Comparison of ENCODE assay signal across 11 cellular contexts in the genomic region with DNA sequence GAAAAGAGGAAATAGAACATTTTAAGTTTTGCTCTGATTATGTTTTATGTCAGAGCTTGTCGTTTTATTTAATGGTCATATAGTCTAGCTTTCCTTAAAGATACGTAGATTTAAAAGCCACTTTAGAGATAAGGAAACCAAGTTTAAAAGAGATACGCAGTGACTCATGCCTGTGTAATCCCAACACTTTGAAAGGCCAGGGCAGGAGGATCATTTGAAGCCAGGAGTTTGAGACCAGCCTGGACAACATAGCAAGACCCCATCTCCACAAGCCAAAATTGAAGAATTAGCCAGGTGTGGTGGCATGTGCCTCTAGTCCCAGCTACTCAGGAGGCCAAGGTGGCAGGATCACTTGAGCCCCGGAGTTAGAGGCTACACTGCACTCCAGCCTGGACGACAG. TPM values are rescaled to one million over a fixed set of nuclear protein-coding genes. Genes with fewer than 3 reads are reported as not detected.
DNase-seq lines count a peak whose midpoint lies in the region; ATAC-seq, FAIRE-seq and TF ChIP-seq lines count a peak whose summit lies in the region.
"Had no signal": no experiment of that assay in that cellular context is flagged by ENCODE, and none has a peak within 500 bp of the region (broad histone marks: within the 10 kb centered on the region; RNA-seq: fewer than 3 reads in every experiment).

No MANE protein-coding gene starts in this region.

- TF ChIP-seq CTCF in GM12878 (IDR thresholded peaks at IDR 0.05 in 2 of 3, conservative IDR thresholded peaks at IDR 0.05 in 1 of 3; ENCODE audit: control insufficient read depth in 2 of 3, extremely low read depth in 1 of 3, insufficient read depth in 1 of 3, low read depth in 3 of 3, low read length in 3 of 3) (no peak), keratinocyte (optimal IDR thresholded peaks at IDR 0.05 in 1 of 3, IDR thresholded peaks at IDR 0.05 in 1 of 3, conservative IDR thresholded peaks at IDR 0.05 in 1 of 3; ENCODE audit: extremely low read depth in 1 of 3, insufficient read depth in 2 of 3, low read length in 3 of 3) (no peak), stomach (IDR thresholded peaks at IDR 0.05) (no peak)

- no peak overlapping the region for H3K4me2 ChIP-seq in GM23248 (ENCODE audit: unreplicated experiment)
- peak overlapping the region; percentile 81; the same call in 1 of the 2 replicates for H3K4me2 ChIP-seq in GM12878 (ENCODE audit: control insufficient read depth, insufficient read depth)
- no peak overlapping the region for H3K4me2 ChIP-seq in keratinocyte (ENCODE audit: control insufficient read depth, extremely low read depth, insufficient read depth, low read depth, low read length)

- TF ChIP-seq RAD21 in GM12878 (IDR thresholded peaks at IDR 0.05; ENCODE audit: insufficient read depth, low read depth, low read length) = no peak

- TF ChIP-seq POLR2A in GM12878 (IDR thresholded peaks at IDR 0.05; ENCODE audit: low read depth, low read length) = no peak
- no peak for TF ChIP-seq POLR2A in stomach (IDR thresholded peaks at IDR 0.05)

- no peaks in the 10 kb centered on the region for H3K79me2 ChIP-seq in ACC112 (ENCODE audit: control insufficient read depth, insufficient read depth, low read length, unreplicated experiment)
- peaks cover 17% of the 10 kb centered on the region for H3K79me2 ChIP-seq in GM23248 (ENCODE audit: insufficient read depth)
- no peaks in the 10 kb centered on the region for H3K79me2 ChIP-seq in GM12878 (ENCODE audit: control insufficient read depth, insufficient read depth, low read length)
- no peaks in the 10 kb centered on the region for H3K79me2 ChIP-seq in keratinocyte (ENCODE audit: control insufficient read depth, insufficient read depth, low read length)

- dilution Hi-C loops in keratinocyte (cut with MboI; ENCODE audit: extremely low pct_ligation_motif_present, low sequenced_read_pairs) = no loop called here

- intact Hi-C loops in GM12878 (cut with micrococcal nuclease; ENCODE audit: unreplicated experiment) = no loop called here
- intact Hi-C loops in stomach (cut with DNase I; ENCODE audit: low total_unique reads) = no loop called here

- 60 to 65% methylated on average over 5 of the region's 5 CpGs for WGBS in GM23248 (ENCODE audit: low coverage in 1 of 2, low lambda C conversion rate in 2 of 2, missing lambda C conversion rate in 2 of 2), 2 experiments
- 24% methylated on average over 5 of the region's 5 CpGs for WGBS in GM12878 (ENCODE audit: insufficient coverage, insufficient replicate concordance, low lambda C conversion rate, missing lambda C conversion rate)
- WGBS in stomach, 5 donors = 48 to 58% (median 52%) methylated on average over 5 of the region's 5 CpGs

- H3K27ac ChIP-seq in ACC112 (ENCODE audit: low read depth, low read length) (peak overlapping the region; percentile 96), GM23248 (peak overlapping the region; percentile 97), GM12878 (ENCODE audit: control insufficient read depth, insufficient read depth) (peak overlapping the region; percentile 82), keratinocyte (ENCODE audit: control insufficient read depth, insufficient read depth, low read length) (peak overlapping the region; percentile 98), stomach (peak overlapping the region in 2 of 5 donors; percentile 68 to 71)

- H3K27me3 ChIP-seq in ACC112 (ENCODE audit: insufficient read depth, low read length) = no peaks in the 10 kb centered on the region
- H3K27me3 ChIP-seq in GM23248 (replicated peaks; ENCODE audit: insufficient read depth) = no peaks in the 10 kb centered on the region
- no peaks in the 10 kb centered on the region for H3K27me3 ChIP-seq in GM12878 (replicated peaks in 1 of 2; ENCODE audit: control insufficient read depth in 2 of 2, insufficient read depth in 2 of 2, low read length in 1 of 2)
- H3K27me3 ChIP-seq in keratinocyte (ENCODE audit: control insufficient read depth, extremely low read depth, insufficient read depth, low read length) = no peaks in the 10 kb centered on the region
- H3K27me3 ChIP-seq in stomach = no peaks in the 10 kb centered on the region
- H3K27me3 ChIP-seq: tibial nerve had no signal

- H3K36me3 ChIP-seq in ACC112 (ENCODE audit: insufficient read depth, low read length) = peaks cover 15% of the 10 kb centered on the region
- H3K36me3 ChIP-seq in GM23248 (ENCODE audit: low read depth) = peaks cover 13% of the 10 kb centered on the region
- peaks cover 0 to 5% of the 10 kb centered on the region in 2 experiments; a peak in 1 of 4 replicates for H3K36me3 ChIP-seq in GM12878 (ENCODE audit: control insufficient read depth in 2 of 2, insufficient read depth in 2 of 2, low read length in 1 of 2)
- H3K36me3 ChIP-seq in keratinocyte (ENCODE audit: control insufficient read depth in 2 of 2, extremely low read depth in 1 of 2, insufficient read depth in 2 of 2, low read length in 2 of 2) = peaks cover 2 to 10% of the 10 kb centered on the region in 2 experiments
- peaks cover 0 to 19% (median 15%) of the 10 kb centered on the region in 4 donors for H3K36me3 ChIP-seq in stomach

- BruUV-seq in GM12878 (replicated peaks; lab: Mats Ljungman, UMichigan) = no TSS peak

- DNase-seq in GM23248 (no peak), GM12878 (ENCODE audit: low read depth, low spot score) (no peak), keratinocyte (ENCODE audit: low read depth, low spot score) (no peak), stomach (no peak), COR-L47 (lab: John Stamatoyannopoulos, UW) (no peak), T-helper 9 cell (no peak)
- DNase-seq: NCI-H526 treated with DMSO at 0.1 percent for 48 hours; stimulated activated CD4-positive, alpha-beta T cell treated with anti-CD3 and anti-CD28 coated beads, Interleukin-4, amount 100 ng/mL, for 4 hours had no signal

- ATAC-seq in GM12878 = no peak
- ATAC-seq in HG02852 (IDR thresholded peaks at IDR 0.05; ENCODE audit: unreplicated experiment) = no peak

- in situ Hi-C loops in GM23248 (cut with MboI) = no loop called here
- in situ Hi-C loops in GM12878 (cut with MboI) = no loop called here

- H3K9me1 ChIP-seq in keratinocyte (ENCODE audit: control insufficient read depth, extremely low read depth, insufficient read depth, low read length) = no peaks in the 10 kb centered on the region

- TF ChIP-seq EP300 in GM12878 (IDR thresholded peaks at IDR 0.05; ENCODE audit: borderline replicate concordance in 1 of 2, control insufficient read depth in 1 of 2, low read depth in 2 of 2, low read length in 2 of 2) = no peak
- TF ChIP-seq EP300 in stomach (IDR thresholded peaks at IDR 0.05) = no peak

- SMC1A ChIA-PET in GM12878 (lab: Charles Lee; ENCODE audit: uncharacterized antibody, unreplicated experiment) = interaction anchor here (1.4 to 7.0 kb wide), 12 partner anchors 10 to 120 kb away, joined by 3 to 98 read pairs (median 9); a partner anchor contains a TSS

- peaks cover 67% of the 10 kb centered on the region for H3F3A ChIP-seq in GM23248 (ENCODE audit: insufficient read depth)

- no peaks in the 10 kb centered on the region for H3K9me2 ChIP-seq in GM23248 (ENCODE audit: insufficient read depth)

- no peaks in the 10 kb centered on the region for H4K20me1 ChIP-seq in GM23248 (ENCODE audit: insufficient read depth)
- no peaks in the 10 kb centered on the region for H4K20me1 ChIP-seq in GM12878 (ENCODE audit: control insufficient read depth, insufficient read depth)
- H4K20me1 ChIP-seq in keratinocyte (ENCODE audit: control insufficient read depth, extremely low read depth, insufficient read depth, low read length) = no peaks in the 10 kb centered on the region

- no peak overlapping the region for H3K4me3 ChIP-seq in ACC112 (ENCODE audit: low read depth, low read length)
- H3K4me3 ChIP-seq in GM23248 = no peak overlapping the region
- H3K4me3 ChIP-seq in GM12878 = no peak overlapping the region
- H3K4me3 ChIP-seq in keratinocyte (ENCODE audit: control insufficient read depth in 2 of 3, extremely low read depth in 1 of 3, insufficient read depth in 2 of 3, low read depth in 1 of 3, low read length in 3 of 3) = no peak overlapping the region
- H3K4me3 ChIP-seq in stomach = no peak overlapping the region
- H3K4me3 ChIP-seq: tibial nerve had no signal

- H3K9me3 ChIP-seq in GM23248 (ENCODE audit: low read depth) = no peaks in the 10 kb centered on the region
- H3K9me3 ChIP-seq in GM12878 (replicated peaks; ENCODE audit: control insufficient read depth, insufficient read depth, low read length) = no peaks in the 10 kb centered on the region
- H3K9me3 ChIP-seq in keratinocyte (ENCODE audit: control insufficient read depth, low read depth, low read length) = no peaks in the 10 kb centered on the region
- H3K9me3 ChIP-seq in stomach = no peaks in the 10 kb centered on the region
- H3K9me3 ChIP-seq: tibial nerve had no signal

- POLR2A ChIA-PET in GM12878 (lab: Charles Lee) = interaction anchor here (1.4 to 3.6 kb wide), 6 partner anchors 9 to 32 kb away, joined by 3 to 48 read pairs (median 9); a partner anchor contains a TSS

- RAD21 ChIA-PET in GM12878 (lab: Charles Lee; ENCODE audit: unreplicated experiment) = interaction anchor here (0.5 to 3.8 kb wide), 10 partner anchors 14 to 150 kb away, joined by 3 to 49 read pairs (median 10); a partner anchor contains a TSS

- H2AFZ ChIP-seq in ACC112 (ENCODE audit: low read length, unreplicated experiment) = no peak overlapping the region
- no peak overlapping the region for H2AFZ ChIP-seq in GM23248
- H2AFZ ChIP-seq in GM12878 (ENCODE audit: control insufficient read depth, low read depth, low read length) = no peak overlapping the region
- no peak overlapping the region for H2AFZ ChIP-seq in keratinocyte (ENCODE audit: control insufficient read depth, low read length)

- FAIRE-seq in GM12878 (lab: Jason Lieb, UNC) = no peak
- FAIRE-seq in keratinocyte (lab: Jason Lieb, UNC) = no peak

- CTCF ChIA-PET in GM12878 (lab: Yijun Ruan, JAX) = interaction anchor here (1.3 to 3.8 kb wide), 7 partner anchors 9 to 90 kb away, joined by 3 to 30 read pairs (median 9); a partner anchor contains a TSS

- peak overlapping the region; percentile 83 for H3K9ac ChIP-seq in GM23248
- H3K9ac ChIP-seq in GM12878 (ENCODE audit: control insufficient read depth, insufficient read depth, low read length) = no peak overlapping the region; the same call in 1 of the 2 replicates
- peak overlapping the region; percentile 84 for H3K9ac ChIP-seq in keratinocyte (ENCODE audit: control insufficient read depth, extremely low read depth, insufficient read depth, low read length)

- H3K4me1 ChIP-seq in ACC112 (ENCODE audit: control insufficient read depth, insufficient read depth, low read length, unreplicated experiment) (peaks cover 54% of the 10 kb centered on the region), GM23248 (ENCODE audit: insufficient read depth) (peaks cover 38% of the 10 kb centered on the region), GM12878 (ENCODE audit: control insufficient read depth, insufficient read depth, low read length) (peaks cover 47% of the 10 kb centered on the region), keratinocyte (ENCODE audit: control insufficient read depth, extremely low read depth, insufficient read depth, low read length) (peaks cover 52% of the 10 kb centered on the region), stomach (peaks cover 4 to 37% (median 22%) of the 10 kb centered on the region in 4 donors)

RNA-seq across cellular contexts. Expression of a gene that starts 19.6 kb away (rescaled TPM):
- total RNA-seq in GM23248 (2014; rRNA removed; shearing (Covaris generic)) = 79.4 and 92.6 TPM in 2 replicates
- polyA plus RNA-seq in GM23248 (2016; fragmentation: Nextera tagmentation; extraction: Ambion mirVana) (89.0 and 92.5 TPM in 2 replicates), GM12878 (2011; rRNA removed) (52.8 and 80.1 TPM in 2 replicates), GM12878 (2014; fragmentation: Illumina TruSeq; extraction: Trizol) (68.5 and 90.1 TPM in 2 replicates), GM12878 (2014; fragmentation: Nextera tagmentation; extraction: Ambion mirVana) (10 to 100 TPM; 55.7 to 66.0 TPM), GM12878 (2014; rRNA removed) (54.2 and 58.1 TPM in 2 replicates), GM12878 (2016; fragmentation: Nextera tagmentation; extraction: Ambion mirVana) (100 to 1,000 TPM; 107 to 117 TPM), keratinocyte (48.5 to 114 TPM (median 53.0 TPM) in 3 replicates), stomach (10 to 100 TPM; 22.9 to 50.9 (median 27.2) TPM)
- total RNA-seq in GM12878 (2013; cell fraction: nucleolus; rRNA removed) = 94.4 and 113 TPM in 2 replicates
- total RNA-seq in GM12878 (2014; rRNA removed) (37.7 and 44.6 TPM in 2 replicates), GM12878 (2014; rRNA removed; fragmentation: Illumina TruSeq; extraction: Trizol) (48.9 and 50.4 TPM in 2 replicates), GM12878 (2021) (101 and 105 TPM in 2 replicates), stomach (10 to 100 TPM in 4 of 5 donors, 1 to 10 TPM in 1; 7.0 to 53.1 (median 29.9) TPM)
- polyA plus RNA-seq in GM12878 (2011; ENCODE audit: low read depth) = 25.2 TPM
- 231 and 264 TPM in 2 replicates for polyA plus RNA-seq in GM12878 (2011; cell fraction: cytosol; rRNA removed)
- 91.5 and 98.1 TPM in 2 replicates for polyA plus RNA-seq in GM12878 (2011; cell fraction: nucleus; rRNA removed)
- polyA plus RNA-seq in GM12878 (2012) = 53.2 and 62.6 TPM in 2 replicates
- 146 and 276 TPM in 2 replicates for polyA minus RNA-seq in GM12878 (2011; rRNA and poly(A)+ RNA removed)
- 154 and 162 TPM in 2 replicates for polyA minus RNA-seq in GM12878 (2011; cell fraction: cytosol; rRNA and poly(A)+ RNA removed)
- polyA minus RNA-seq in GM12878 (2011; cell fraction: nucleus; rRNA and poly(A)+ RNA removed) = 19.2 and 36.5 TPM in 2 replicates
- 11.3 TPM for polyA plus RNA-seq in keratinocyte (2011; ENCODE audit: low read depth)
- polyA plus RNA-seq in keratinocyte (2011; cell fraction: cytosol; rRNA removed) = 81.8 and 103 TPM in 2 replicates
- 84.0 and 134 TPM in 2 replicates for polyA plus RNA-seq in keratinocyte (2011; cell fraction: nucleus; rRNA removed)
- polyA plus RNA-seq in keratinocyte (2012; ENCODE audit: low replicate concordance) = 43.0 and 57.7 TPM in 2 replicates
- 170 to 503 TPM (median 289 TPM) in 3 replicates for polyA minus RNA-seq in keratinocyte
- polyA minus RNA-seq in keratinocyte (2011; cell fraction: cytosol; rRNA and poly(A)+ RNA removed) = 245 TPM
- polyA minus RNA-seq in keratinocyte (2011; cell fraction: nucleus; rRNA and poly(A)+ RNA removed) = 43.7 and 61.0 TPM in 2 replicates

RNA-seq across cellular contexts. Expression of a gene that starts 44.0 kb away (rescaled TPM):
- total RNA-seq in GM23248 (2014; rRNA removed; shearing (Covaris generic)) = 15.7 TPM in 2 replicates
- polyA plus RNA-seq in GM23248 (2016; fragmentation: Nextera tagmentation; extraction: Ambion mirVana) (7.4 and 7.7 TPM in 2 replicates), GM12878 (2011; rRNA removed) (25.1 and 35.7 TPM in 2 replicates), GM12878 (2014; fragmentation: Illumina TruSeq; extraction: Trizol) (23.7 and 30.9 TPM in 2 replicates), GM12878 (2014; fragmentation: Nextera tagmentation; extraction: Ambion mirVana) (1 to 10 TPM; 5.7 to 7.6 TPM), GM12878 (2014; rRNA removed) (13.2 and 14.7 TPM in 2 replicates), GM12878 (2016; fragmentation: Nextera tagmentation; extraction: Ambion mirVana) (10 to 100 TPM; 18.4 to 21.0 TPM), keratinocyte (6.9 to 14.1 TPM (median 10.7 TPM) in 3 replicates), stomach (1 to 10 TPM; 4.1 to 8.4 (median 7.1) TPM)
- 39.6 and 43.0 TPM in 2 replicates for total RNA-seq in GM12878 (2013; cell fraction: nucleolus; rRNA removed)
- total RNA-seq in GM12878 (2014; rRNA removed) (20.5 and 25.8 TPM in 2 replicates), GM12878 (2014; rRNA removed; fragmentation: Illumina TruSeq; extraction: Trizol) (30.6 and 31.0 TPM in 2 replicates), GM12878 (2021) (27.9 and 31.5 TPM in 2 replicates), stomach (10 to 100 TPM in 4 of 5 donors, 1 to 10 TPM in 1; 4.3 to 29.2 (median 18.1) TPM)
- polyA plus RNA-seq in GM12878 (2011; ENCODE audit: low read depth) = 4.6 TPM
- polyA plus RNA-seq in GM12878 (2011; cell fraction: cytosol; rRNA removed) = 9.1 and 9.8 TPM in 2 replicates
- 8.7 and 10.7 TPM in 2 replicates for polyA plus RNA-seq in GM12878 (2011; cell fraction: nucleus; rRNA removed)
- polyA plus RNA-seq in GM12878 (2012) = 9.8 and 10.4 TPM in 2 replicates
- polyA minus RNA-seq in GM12878 (2011; rRNA and poly(A)+ RNA removed) = 12.7 and 22.1 TPM in 2 replicates
- 7.1 and 7.3 TPM in 2 replicates for polyA minus RNA-seq in GM12878 (2011; cell fraction: cytosol; rRNA and poly(A)+ RNA removed)
- polyA minus RNA-seq in GM12878 (2011; cell fraction: nucleus; rRNA and poly(A)+ RNA removed) = 7.1 and 22.7 TPM in 2 replicates
- 7.1 TPM for polyA plus RNA-seq in keratinocyte (2011; ENCODE audit: low read depth)
- polyA plus RNA-seq in keratinocyte (2011; cell fraction: cytosol; rRNA removed) = 4.4 and 8.4 TPM in 2 replicates
- polyA plus RNA-seq in keratinocyte (2011; cell fraction: nucleus; rRNA removed) = 13.8 and 18.3 TPM in 2 replicates
- polyA plus RNA-seq in keratinocyte (2012; ENCODE audit: low replicate concordance) = 7.2 and 10.6 TPM in 2 replicates
- 4.7 to 15.3 TPM (median 8.5 TPM) in 3 replicates for polyA minus RNA-seq in keratinocyte
- 9.0 TPM for polyA minus RNA-seq in keratinocyte (2011; cell fraction: cytosol; rRNA and poly(A)+ RNA removed)
- polyA minus RNA-seq in keratinocyte (2011; cell fraction: nucleus; rRNA and poly(A)+ RNA removed) = 7.4 and 16.1 TPM in 2 replicates

RNA-seq across cellular contexts. Expression of a gene that starts 44.2 kb away (rescaled TPM):
- total RNA-seq in GM23248 (2014; rRNA removed; shearing (Covaris generic)) = 6.3 and 9.6 TPM in 2 replicates
- polyA plus RNA-seq in GM23248 (2016; fragmentation: Nextera tagmentation; extraction: Ambion mirVana) (6.6 and 7.5 TPM in 2 replicates), GM12878 (2011; rRNA removed) (34.2 and 57.1 TPM in 2 replicates), GM12878 (2014; fragmentation: Illumina TruSeq; extraction: Trizol) (31.8 and 32.9 TPM in 2 replicates), GM12878 (2014; fragmentation: Nextera tagmentation; extraction: Ambion mirVana) (10 to 100 TPM; 11.3 to 14.8 TPM), GM12878 (2014; rRNA removed) (14.8 and 17.8 TPM in 2 replicates), GM12878 (2016; fragmentation: Nextera tagmentation; extraction: Ambion mirVana) (10 to 100 TPM; 46.3 to 50.5 TPM), keratinocyte (4.8 to 13.0 TPM (median 7.4 TPM) in 3 replicates), stomach (1 to 10 TPM in 2 of 3 donors, under 1 TPM in 1; 0.87 to 1.6 (median 1.2) TPM)
- 31.5 and 31.8 TPM in 2 replicates for total RNA-seq in GM12878 (2013; cell fraction: nucleolus; rRNA removed)
- total RNA-seq in GM12878 (2014; rRNA removed) (21.9 and 25.7 TPM in 2 replicates), GM12878 (2014; rRNA removed; fragmentation: Illumina TruSeq; extraction: Trizol) (32.7 and 33.5 TPM in 2 replicates), GM12878 (2021) (37.9 and 38.7 TPM in 2 replicates), stomach (10 to 100 TPM in 1 of 5 donors, 1 to 10 TPM in 1, under 1 TPM in 2, not detected in 1; 0.29 to 15.6 (median 4.4) TPM)
- polyA plus RNA-seq in GM12878 (2011; ENCODE audit: low read depth) = 5.4 TPM
- polyA plus RNA-seq in GM12878 (2011; cell fraction: cytosol; rRNA removed) = 11.1 and 11.2 TPM in 2 replicates
- polyA plus RNA-seq in GM12878 (2011; cell fraction: nucleus; rRNA removed) = 13.5 and 17.7 TPM in 2 replicates
- polyA plus RNA-seq in GM12878 (2012) = 8.7 and 13.4 TPM in 2 replicates
- 35.6 and 56.1 TPM in 2 replicates for polyA minus RNA-seq in GM12878 (2011; rRNA and poly(A)+ RNA removed)
- 12.8 and 16.4 TPM in 2 replicates for polyA minus RNA-seq in GM12878 (2011; cell fraction: cytosol; rRNA and poly(A)+ RNA removed)
- 14.1 and 21.7 TPM in 2 replicates for polyA minus RNA-seq in GM12878 (2011; cell fraction: nucleus; rRNA and poly(A)+ RNA removed)
- polyA plus RNA-seq in keratinocyte (2011; ENCODE audit: low read depth) = 8.1 TPM
- 2.9 and 5.6 TPM in 2 replicates for polyA plus RNA-seq in keratinocyte (2011; cell fraction: cytosol; rRNA removed)
- 4.9 and 6.5 TPM in 2 replicates for polyA plus RNA-seq in keratinocyte (2011; cell fraction: nucleus; rRNA removed)
- 2.1 and 7.5 TPM in 2 replicates for polyA plus RNA-seq in keratinocyte (2012; ENCODE audit: low replicate concordance)
- 3.4 to 18.2 TPM (median 6.3 TPM) in 3 replicates for polyA minus RNA-seq in keratinocyte
- 2.9 TPM for polyA minus RNA-seq in keratinocyte (2011; cell fraction: cytosol; rRNA and poly(A)+ RNA removed)
- polyA minus RNA-seq in keratinocyte (2011; cell fraction: nucleus; rRNA and poly(A)+ RNA removed) = 3.7 and 11.9 TPM in 2 replicates

RNA-seq across cellular contexts. Expression of a gene that starts 58.0 kb away (rescaled TPM):
- 297 and 363 TPM in 2 replicates for total RNA-seq in GM23248 (2014; rRNA removed; shearing (Covaris generic))
- polyA plus RNA-seq in GM23248 (2016; fragmentation: Nextera tagmentation; extraction: Ambion mirVana) = 541 and 553 TPM in 2 replicates
- 17.5 and 21.3 TPM in 2 replicates for total RNA-seq in GM12878 (2013; cell fraction: nucleolus; rRNA removed)
- 23.1 and 25.6 TPM in 2 replicates for total RNA-seq in GM12878 (2014; rRNA removed)
- total RNA-seq in GM12878 (2014; rRNA removed; fragmentation: Illumina TruSeq; extraction: Trizol) = 12.0 and 12.3 TPM in 2 replicates
- total RNA-seq in GM12878 (2021) = 13.6 and 16.1 TPM in 2 replicates
- polyA plus RNA-seq in GM12878 (2011; ENCODE audit: low read depth) = 15.6 TPM
- polyA plus RNA-seq in GM12878 (2011; rRNA removed) = 34.2 and 45.4 TPM in 2 replicates
- 24.5 and 31.9 TPM in 2 replicates for polyA plus RNA-seq in GM12878 (2011; cell fraction: cytosol; rRNA removed)
- polyA plus RNA-seq in GM12878 (2011; cell fraction: nucleus; rRNA removed) = 20.1 and 27.1 TPM in 2 replicates
- polyA plus RNA-seq in GM12878 (2012) = 19.7 and 39.6 TPM in 2 replicates
- polyA plus RNA-seq in GM12878 (2014; fragmentation: Illumina TruSeq; extraction: Trizol) = 7.7 and 8.6 TPM in 2 replicates
- polyA plus RNA-seq in GM12878 (2014; fragmentation: Nextera tagmentation; extraction: Ambion mirVana) = 1 to 10 TPM; 1.5 to 6.4 TPM
- 21.3 and 28.6 TPM in 2 replicates for polyA plus RNA-seq in GM12878 (2014; rRNA removed)
- polyA plus RNA-seq in GM12878 (2016; fragmentation: Nextera tagmentation; extraction: Ambion mirVana) = 10 to 100 TPM; 28.2 to 30.6 TPM
- 9.8 and 14.3 TPM in 2 replicates for polyA minus RNA-seq in GM12878 (2011; rRNA and poly(A)+ RNA removed)
- 4.4 and 8.1 TPM in 2 replicates for polyA minus RNA-seq in GM12878 (2011; cell fraction: cytosol; rRNA and poly(A)+ RNA removed)
- polyA minus RNA-seq in GM12878 (2011; cell fraction: nucleus; rRNA and poly(A)+ RNA removed) = 5.0 and 5.9 TPM in 2 replicates
- 134 to 202 TPM (median 193 TPM) in 3 replicates for polyA plus RNA-seq in keratinocyte
- 67.5 TPM for polyA plus RNA-seq in keratinocyte (2011; ENCODE audit: low read depth)
- 201 and 210 TPM in 2 replicates for polyA plus RNA-seq in keratinocyte (2011; cell fraction: cytosol; rRNA removed)
- 92.3 and 104 TPM in 2 replicates for polyA plus RNA-seq in keratinocyte (2011; cell fraction: nucleus; rRNA removed)
- 168 and 322 TPM in 2 replicates for polyA plus RNA-seq in keratinocyte (2012; ENCODE audit: low replicate concordance)
- 64.6 to 96.7 TPM (median 72.3 TPM) in 3 replicates for polyA minus RNA-seq in keratinocyte
- 138 TPM for polyA minus RNA-seq in keratinocyte (2011; cell fraction: cytosol; rRNA and poly(A)+ RNA removed)
- 52.1 and 53.9 TPM in 2 replicates for polyA minus RNA-seq in keratinocyte (2011; cell fraction: nucleus; rRNA and poly(A)+ RNA removed)
- 100 to 1,000 TPM; 163 to 275 (median 222) TPM for total RNA-seq in stomach
- polyA plus RNA-seq in stomach = 100 to 1,000 TPM; 415 to 676 (median 423) TPM
